31 cellular contexts compared by ENCODE assay signal in the genomic region with DNA sequence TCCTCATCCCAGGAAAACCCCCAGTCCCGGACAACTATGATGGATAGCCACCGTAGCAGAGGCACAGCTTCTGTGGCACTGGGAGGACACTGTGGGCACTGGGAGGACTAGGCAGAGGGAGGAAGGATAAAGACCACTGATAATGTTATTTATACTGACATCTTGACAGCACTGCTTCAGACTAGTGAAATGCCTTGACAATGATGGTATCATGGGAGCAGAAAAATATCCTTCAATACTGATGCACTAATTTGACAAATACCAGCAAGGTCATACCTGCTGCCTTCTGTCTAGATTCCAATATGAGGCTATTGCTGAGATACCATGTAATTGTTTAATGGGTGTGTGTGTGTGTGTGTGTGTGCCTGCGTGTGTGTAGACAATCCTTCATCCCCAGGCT.
A peak's percentile ranks its signal among the peaks of the same experiment; 100 is the strongest.
DNase-seq lines count a peak whose midpoint lies in the region; TF ChIP-seq lines count a peak whose summit lies in the region.
"Had no signal": no experiment of that assay in that cellular context is flagged by ENCODE, and none has a peak within 500 bp of the region (broad histone marks: within the 10 kb centered on the region; RNA-seq: fewer than 3 reads in every experiment).

No MANE protein-coding gene starts in this region.

- H3K27me3 ChIP-seq in H9 (ENCODE audit: insufficient read depth, low read length): no peaks in the 10 kb centered on the region
- H3K27me3 ChIP-seq in neural cell (ENCODE audit: insufficient read depth, low read depth, low read length): no peaks in the 10 kb centered on the region
- H3K27me3 ChIP-seq in suprapubic skin: peaks cover 25% of the 10 kb centered on the region
- H3K27me3 ChIP-seq: BE2C; BLaER1; BLaER1 treated with 17β-estradiol and CSF1 and Interleukin-3, amounts not matched to agents 10 nM and 100 nM had no signal

- H3K9ac ChIP-seq in H9 (ENCODE audit: extremely low read depth, insufficient read length, low read length) (no peak overlapping the region), neural cell (ENCODE audit: low read length) (no peak overlapping the region)
- H3K9ac ChIP-seq: BLaER1; BLaER1 treated with 17β-estradiol and CSF1 and Interleukin-3, amounts not matched to agents 10 nM and 100 nM had no signal

- H2BK12ac ChIP-seq in H9 (ENCODE audit: insufficient read length, low read depth, low read length): no peak overlapping the region

- TF ChIP-seq CTCF in H9 (conservative IDR thresholded peaks at IDR 0.05): no peak
- no peak for TF ChIP-seq CTCF in neural cell (IDR thresholded peaks at IDR 0.05; ENCODE audit: poor library complexity, severe bottlenecking)
- TF ChIP-seq CTCF in suprapubic skin (IDR thresholded peaks at IDR 0.05): no peak

- no peak overlapping the region for H3T11ph ChIP-seq in H9 (ENCODE audit: low read length)

- H3K4me1 Mint-ChIP-seq in H9: peaks cover 26 to 27% of the 10 kb centered on the region in 2 experiments
- H3K4me1 Mint-ChIP-seq: B cell; CD14-positive monocyte; CD4-positive, alpha-beta memory T cell; CD4-positive, CD25-positive, alpha-beta regulatory T cell; CD8-positive, alpha-beta memory T cell had no signal

- no peaks in the 10 kb centered on the region for H3K79me2 ChIP-seq in H9 (ENCODE audit: insufficient read depth, low read length)
- no peaks in the 10 kb centered on the region for H3K79me2 ChIP-seq in neural cell (replicated peaks; ENCODE audit: insufficient read depth, low read length)

- no peak overlapping the region for H4K91ac ChIP-seq in H9 (ENCODE audit: insufficient read length, low read depth, low read length)

- no peak overlapping the region for H3K18ac ChIP-seq in H9 (ENCODE audit: insufficient read length, low read depth, low read length)

- no peak overlapping the region for H3K27ac ChIP-seq in H9 (ENCODE audit: insufficient read length, low read depth, low read length)
- H3K27ac ChIP-seq in neural cell (ENCODE audit: low read length): no peak overlapping the region
- H3K27ac ChIP-seq in suprapubic skin: no peak overlapping the region
- H3K27ac ChIP-seq: 22Rv1; A549; BLaER1; BLaER1 treated with 17β-estradiol and CSF1 and Interleukin-3, amounts not matched to agents 10 nM and 100 nM; C4-2B had no signal

- TF ChIP-seq RAD21 in neural cell (conservative IDR thresholded peaks at IDR 0.05): no peak

- H3K9me3 ChIP-seq in H9 (ENCODE audit: control insufficient read depth, low read depth, low read length): no peaks in the 10 kb centered on the region
- no peaks in the 10 kb centered on the region for H3K9me3 ChIP-seq in neural cell (ENCODE audit: low read length)
- H3K9me3 ChIP-seq in suprapubic skin: no peaks in the 10 kb centered on the region
- H3K9me3 ChIP-seq: A549; BE2C; BLaER1; BLaER1 treated with 17β-estradiol and CSF1 and Interleukin-3, amounts not matched to agents 10 nM and 100 nM; Caco-2 had no signal

- peak overlapping the region; percentile 88 for H3K23ac ChIP-seq in H9 (ENCODE audit: insufficient read length, low read depth, low read length)

- H3F3A ChIP-seq in neural cell (ENCODE audit: insufficient read depth, low read length, poor library complexity, severe bottlenecking): no peaks in the 10 kb centered on the region

- H3K56ac ChIP-seq in H9 (ENCODE audit: insufficient read length, low read depth, low read length): no peak overlapping the region

- no peak overlapping the region for H2AFZ ChIP-seq in H9 (ENCODE audit: low read length)
- H2AFZ ChIP-seq in neural cell (ENCODE audit: low read depth, low read length): no peak overlapping the region

- H2BK5ac ChIP-seq in H9 (ENCODE audit: insufficient read length, low read length): no peak overlapping the region

- H3K9me3 Mint-ChIP-seq in H9: no peaks in the 10 kb centered on the region
- H3K9me3 Mint-ChIP-seq: CD14-positive monocyte; CD4-positive, alpha-beta T cell; CD8-positive, alpha-beta memory T cell; CD8-positive, alpha-beta T cell had no signal

- H4K20me1 ChIP-seq in H9 (ENCODE audit: control insufficient read depth, insufficient read depth, insufficient read length) (no peaks in the 10 kb centered on the region), neural cell (ENCODE audit: insufficient read depth) (no peaks in the 10 kb centered on the region)
- H4K20me1 ChIP-seq: BLaER1; BLaER1 treated with 17β-estradiol and CSF1 and Interleukin-3, amounts not matched to agents 10 nM and 100 nM had no signal

- H3K4me1 ChIP-seq in H9 (ENCODE audit: insufficient read depth, low read length) (peaks cover 7% of the 10 kb centered on the region; the same call in 1 of the 2 replicates), suprapubic skin (no peaks in the 10 kb centered on the region)
- H3K4me1 ChIP-seq: A549; BE2C; BLaER1; BLaER1 treated with 17β-estradiol and CSF1 and Interleukin-3, amounts not matched to agents 10 nM and 100 nM; Caco-2 had no signal

- H3K4ac ChIP-seq in H9 (ENCODE audit: low read depth, low read length): no peak overlapping the region

- TF ChIP-seq EP300 in neural cell (conservative IDR thresholded peaks at IDR 0.05; ENCODE audit: poor library complexity, severe bottlenecking): peak; percentile 81
- TF ChIP-seq EP300 in suprapubic skin (IDR thresholded peaks at IDR 0.05): no peak

- H3K9me2 ChIP-seq in neural cell (ENCODE audit: insufficient read depth, low read length): no peaks in the 10 kb centered on the region

- no peak overlapping the region for H3K4me3 Mint-ChIP-seq in H9
- H3K4me3 Mint-ChIP-seq: B cell; CD14-positive monocyte; CD4-positive, alpha-beta memory T cell; CD4-positive, alpha-beta T cell; CD4-positive, CD25-positive, alpha-beta regulatory T cell; CD8-positive, alpha-beta memory T cell; CD8-positive, alpha-beta T cell had no signal

- H3K4me2 ChIP-seq in H9 (ENCODE audit: insufficient read depth, insufficient read length, low read length) (no peak overlapping the region), neural cell (ENCODE audit: low read length) (no peak overlapping the region)
- H3K4me2 ChIP-seq: A549; BLaER1; BLaER1 treated with 17β-estradiol and CSF1 and Interleukin-3, amounts not matched to agents 10 nM and 100 nM had no signal

- no peak for TF ChIP-seq POLR2A in suprapubic skin (IDR thresholded peaks at IDR 0.05)

- H3K4me3 ChIP-seq in neural cell (ENCODE audit: low read length) (peak overlapping the region; percentile 20), suprapubic skin (no peak overlapping the region)
- H3K4me3 ChIP-seq: A549; BLaER1; BLaER1 treated with 17β-estradiol and CSF1 and Interleukin-3, amounts not matched to agents 10 nM and 100 nM had no signal

- no peak overlapping the region for H2BK20ac ChIP-seq in H9 (ENCODE audit: low read depth, low read length, poor library complexity, severe bottlenecking)

- H3K23me2 ChIP-seq in H9 (ENCODE audit: insufficient read length, low read depth, low read length, poor library complexity, severe bottlenecking): no peaks in the 10 kb centered on the region

- no peak overlapping the region for H2BK120ac ChIP-seq in H9 (ENCODE audit: low read depth, low read length, poor library complexity, severe bottlenecking)

- H3K27me3 Mint-ChIP-seq in H9 (ENCODE audit: low read depth): no peaks in the 10 kb centered on the region
- H3K27me3 Mint-ChIP-seq: CD4-positive, CD25-positive, alpha-beta regulatory T cell had no signal

- no peak overlapping the region for H3K27ac Mint-ChIP-seq in H9
- H3K27ac Mint-ChIP-seq: B cell; CD14-positive monocyte; CD4-positive, alpha-beta memory T cell; CD4-positive, alpha-beta T cell; CD4-positive, CD25-positive, alpha-beta regulatory T cell; CD8-positive, alpha-beta memory T cell; CD8-positive, alpha-beta T cell had no signal

- no peaks in the 10 kb centered on the region for H3K79me1 ChIP-seq in H9 (ENCODE audit: insufficient read depth, low read depth, low read length, poor library complexity, severe bottlenecking)

- no peaks in the 10 kb centered on the region for H3K36me3 Mint-ChIP-seq in H9 (ENCODE audit: insufficient read depth in 1 of 3, low read depth in 3 of 3)
- H3K36me3 Mint-ChIP-seq: CD14-positive monocyte; CD4-positive, alpha-beta memory T cell; CD4-positive, CD25-positive, alpha-beta regulatory T cell; CD8-positive, alpha-beta memory T cell; CD8-positive, alpha-beta T cell had no signal

- WGBS in H9 (ENCODE audit: extremely low coverage, insufficient read length, low lambda C conversion rate): no CpG with 5 or more reads among the region's 3 CpGs
- WGBS in suprapubic skin: 58% methylated on average over 3 of the region's 3 CpGs

- no peak for DNase-seq in H9
- DNase-seq in suprapubic skin (ENCODE audit: low spot score in 2 of 2): no peak
- DNase-seq in activated naive CD4-positive, alpha-beta T cell treated with Interleukin-2 at 50 U/mL for 16 hours: no peak
- DNase-seq: 8988T; ACHN; AML-193; BE2C; C1 segment of cervical spinal cord; Caco-2; Calu3; CD4-positive, alpha-beta memory T cell; CD4-positive, alpha-beta T cell; CD4-positive, CD25-positive, alpha-beta regulatory T cell; CD8-positive, alpha-beta memory T cell; CD8-positive, alpha-beta T cell; COR-L47; DMS 273 treated with DMSO at 0.1 percent for 48 hours; DMS153; DMS53; DMS79; DMS79 treated with DMSO at 0.1 percent for 48 hours; DND-41; EL had no signal

- no peak overlapping the region for H3K14ac ChIP-seq in H9 (ENCODE audit: insufficient read depth, low read length)

- no peak overlapping the region for H2BK15ac ChIP-seq in H9 (ENCODE audit: low read depth, low read length)

- no peaks in the 10 kb centered on the region for H3K36me3 ChIP-seq in neural cell (ENCODE audit: insufficient read depth, low read length)
- no peaks in the 10 kb centered on the region for H3K36me3 ChIP-seq in suprapubic skin
- H3K36me3 ChIP-seq: BE2C; BLaER1; BLaER1 treated with 17β-estradiol and CSF1 and Interleukin-3, amounts not matched to agents 10 nM and 100 nM had no signal

- no peak overlapping the region for H4K5ac ChIP-seq in H9 (ENCODE audit: insufficient read length, low read depth, low read length)

- H2AK5ac ChIP-seq in H9 (ENCODE audit: insufficient read length, low read length): no peak overlapping the region

- H4K8ac ChIP-seq in H9 (replicated peaks; ENCODE audit: insufficient read length, low read depth, low read length): no peak overlapping the region

TF ChIP-seq in neural cell, 6 proteins besides CTCF, POLR2A, EP300 and RAD21 (continues in another document):
- TF ChIP-seq EZH2 (IDR thresholded peaks at IDR 0.05; ENCODE audit: borderline replicate concordance, insufficient read depth, low read length, poor library complexity, severe bottlenecking) (no peak), MXI1 (conservative IDR thresholded peaks at IDR 0.05; ENCODE audit: poor library complexity, severe bottlenecking) (no peak)
